8 cellular contexts compared by ENCODE assay signal in the genomic region with DNA sequence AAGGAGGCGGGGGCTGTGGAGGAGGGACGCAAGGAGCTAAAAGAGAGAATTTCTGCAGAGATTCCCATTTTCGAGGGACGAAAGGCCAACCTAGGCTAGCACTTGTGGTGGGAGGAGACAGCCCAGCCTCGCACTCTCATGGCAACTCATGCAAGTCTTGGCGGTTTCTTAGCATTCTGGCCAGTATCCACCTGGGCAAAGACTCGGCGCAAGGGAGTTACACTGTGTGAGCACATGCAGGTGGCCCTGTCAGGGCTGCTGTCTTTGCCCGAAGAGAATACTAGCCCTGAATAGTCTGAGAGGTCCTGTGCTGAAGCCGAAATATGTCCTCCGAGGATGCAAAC. TPM values are rescaled to one million over a fixed set of nuclear protein-coding genes. Genes with fewer than 3 reads are reported as not detected.
DNase-seq lines count a peak whose midpoint lies in the region; ATAC-seq and TF ChIP-seq lines count a peak whose summit lies in the region.
"Had no signal": no experiment of that assay in that cellular context is flagged by ENCODE, and none has a peak within 500 bp of the region (broad histone marks: within the 10 kb centered on the region; RNA-seq: fewer than 3 reads in every experiment).

No MANE protein-coding gene starts in this region.

- H3K27ac Mint-ChIP-seq in HFFc6: no peak overlapping the region

- DNase-seq in HFFc6: no peak
- peak; percentile 18 to 55 (median 30) for DNase-seq in body of pancreas
- DNase-seq in kidney tubule cell (ENCODE audit: low spot score): peak; percentile 4
- DNase-seq in testis: peak; percentile 36
- DNase-seq in NCI-H2081 treated with DMSO at 0.1 percent for 48 hours (lab: John Stamatoyannopoulos, UW): no peak
- DNase-seq: NCI-H1048 had no signal

- intact Hi-C loops in body of pancreas (cut with DNase I) (no loop called here), testis (cut with DNase I; ENCODE audit: low total_unique reads) (no loop called here)

- H3K36me3 ChIP-seq in body of pancreas (replicated peaks in 1 of 2; ENCODE audit: insufficient read depth in 1 of 2, low read depth in 2 of 2) (no peaks in the 10 kb centered on the region), testis (ENCODE audit: low read depth, missing control alignments) (no peaks in the 10 kb centered on the region)

- TF ChIP-seq CTCF in HFFc6 (IDR thresholded peaks at IDR 0.05): no peak
- no peak for TF ChIP-seq CTCF in body of pancreas (IDR thresholded peaks at IDR 0.05)
- no peak for TF ChIP-seq CTCF in testis (IDR thresholded peaks at IDR 0.05)

- no peaks in the 10 kb centered on the region for H3K36me3 Mint-ChIP-seq in HFFc6 (ENCODE audit: low read depth)

- H3K27me3 ChIP-seq in body of pancreas: no peaks in the 10 kb centered on the region
- H3K27me3 ChIP-seq in testis: no peaks in the 10 kb centered on the region

- H3K4me3 Mint-ChIP-seq in HFFc6: peak overlapping the region; percentile 83

- H3K9me3 Mint-ChIP-seq in HFFc6: no peaks in the 10 kb centered on the region

- H3K4me3 ChIP-seq in body of pancreas (no peak overlapping the region), testis (peak overlapping the region; percentile 17 to 59)

- H3K9me3 ChIP-seq in body of pancreas: no peaks in the 10 kb centered on the region
- H3K9me3 ChIP-seq in testis: no peaks in the 10 kb centered on the region

- peaks cover 12% of the 10 kb centered on the region for H3K4me1 Mint-ChIP-seq in HFFc6 (ENCODE audit: low read depth)

- peaks cover 11% of the 10 kb centered on the region; the same call in 1 of the 2 replicates for H3K27me3 Mint-ChIP-seq in HFFc6 (ENCODE audit: insufficient read depth)

- no peaks in the 10 kb centered on the region for H3K4me1 ChIP-seq in body of pancreas
- no peaks in the 10 kb centered on the region for H3K4me1 ChIP-seq in testis

- no peak overlapping the region for H3K27ac ChIP-seq in body of pancreas
- peak overlapping the region in 1 of 2 donors; percentile 55 for H3K27ac ChIP-seq in testis

- ATAC-seq in body of pancreas (peak; percentile 53), HG02885 (IDR thresholded peaks at IDR 0.05; ENCODE audit: poor library complexity, unreplicated experiment) (no peak), HG02588 (IDR thresholded peaks at IDR 0.05; ENCODE audit: unreplicated experiment) (no peak)

- 14 to 37% methylated on average over 2 to 9 of the region's 11 CpGs for WGBS in body of pancreas, 2 donors
- 4% methylated on average over 10 of the region's 11 CpGs; no CpG with 5 or more reads in 1 of the 2 donors for WGBS in testis, 2 donors

- no peak for TF ChIP-seq POLR2A in body of pancreas (IDR thresholded peaks at IDR 0.05)
- no peak for TF ChIP-seq POLR2A in testis (IDR thresholded peaks at IDR 0.05)

RNA-seq across cellular contexts. Expression of gene MCF2, which starts 15.5 kb away (rescaled TPM):
- total RNA-seq in HFFc6 (2021; fragmentation: NEBNext Ultra II Directional; extraction: Animal tissue kit (Norgen Biotek cat#: 25700)): under 1 TPM in 1 of 6 experiments, not detected in 5; 0.11 TPM
- total RNA-seq in body of pancreas (under 1 TPM; 0.33 to 0.78 TPM), testis (10 to 100 TPM; 55.2 to 55.5 TPM)
- 19.6 TPM for polyA plus RNA-seq in testis (ENCODE audit: insufficient read depth, low read depth, low replicate concordance)

Comparison
In these comparisons a context has a peak if more than half of its experiments do, and no peak if none do; other contexts are left out.
1. DNase-seq: peak in body of pancreas (4 of 4), kidney tubule cell (single experiment) and testis (single experiment); none in HFFc6 (single experiment) and NCI-H2081 treated with DMSO at 0.1 percent for 48 hours (single experiment).
2. H3K4me3 ChIP-seq: peak in testis (2 of 2); none in body of pancreas (0 of 2).
3. RNA of gene MCF2, which starts 15.5 kb away (total RNA-seq): 55.2 to 55.5 TPM in testis; 0.33 to 0.78 TPM in body of pancreas and 0.11 TPM in HFFc6; every median in the first group is over 10 times any median in the second.